21 cellular contexts compared by ENCODE assay signal in genomic region chr22:26565889-26566288, GRCh38. TPM values are rescaled to one million over a fixed set of nuclear protein-coding genes. Genes with fewer than 3 reads are reported as not detected.
"Had no signal": no experiment of that assay in that cellular context is flagged by ENCODE, and none has a peak within 500 bp of the region (broad histone marks: within the 10 kb centered on the region; RNA-seq: fewer than 3 reads in every experiment).

No MANE protein-coding gene starts in this region.

- ATAC-seq: activated CD4-positive, CD25-positive, alpha-beta regulatory T cell treated with anti-CD3 and anti-CD28 coated beads, Interleukin-2, amount 50 U/mL, for 24 hours; activated CD8-positive, alpha-beta memory T cell treated with anti-CD3 and anti-CD28 coated beads, Interleukin-2, amount 10 ng/mL, durations not matched to agents 7 days and 5 days; activated naive CD4-positive, alpha-beta T cell treated with anti-CD3 and anti-CD28 coated beads, Interleukin-2, amount 50 U/mL, for 72 hours; left lobe of liver; mucosa of descending colon had no signal

- H3K27ac Mint-ChIP-seq: activated CD8-positive, alpha-beta memory T cell treated with anti-CD3 and anti-CD28 coated beads, Interleukin-2, amount 10 ng/mL, durations not matched to agents 7 days and 5 days; activated T-cell treated with anti-CD3 and anti-CD28 coated beads, Interleukin-2, amount 50 U/mL, for 24 hours; nephron progenitor cell had no signal

- H3K9me3 Mint-ChIP-seq: activated naive CD4-positive, alpha-beta T cell treated with anti-CD3 and anti-CD28 coated beads, Interleukin-2, amount 50 U/mL, for 72 hours; activated T-cell treated with anti-CD3 and anti-CD28 coated beads, Interleukin-2, amount 50 U/mL, for 24 hours; nephron progenitor cell had no signal

- DNase-seq: activated CD8-positive, alpha-beta memory T cell treated with anti-CD3 and anti-CD28 coated beads, Interleukin-2, amount 10 ng/mL, durations not matched to agents 7 days and 5 days; activated effector memory CD4-positive, alpha-beta T cell treated with Interleukin-2 at 50 U/mL for 16 hours; activated T-cell treated with anti-CD3 and anti-CD28 coated beads, Interleukin-2, amount 50 U/mL, for 24 hours; anterior cingulate cortex; dermis blood vessel endothelial cell; glutamatergic neuron; mucosa of descending colon; nephron progenitor cell; stimulated activated CD4-positive, alpha-beta T cell treated with anti-CD3 and anti-CD28 coated beads, Interleukin-12 subunit alpha, Interleukin-12 subunit beta, amount 100 ng/mL, for 4 hours; stimulated activated CD4-positive, alpha-beta T cell treated with anti-CD3 and anti-CD28 coated beads, Interleukin-4, amount 100 ng/mL, for 1 hour; stimulated activated CD8-positive, alpha-beta memory T cell treated with anti-CD3 and anti-CD28 coated beads, Interleukin-4, amount 100 ng/mL, for 48 hours; stomach had no signal

- H3K36me3 Mint-ChIP-seq: activated naive CD4-positive, alpha-beta T cell treated with anti-CD3 and anti-CD28 coated beads, Interleukin-2, amount 50 U/mL, for 72 hours had no signal

- H3K4me3 Mint-ChIP-seq: activated CD8-positive, alpha-beta memory T cell treated with anti-CD3 and anti-CD28 coated beads, Interleukin-2, amount 10 ng/mL, durations not matched to agents 7 days and 5 days; activated T-cell treated with anti-CD3 and anti-CD28 coated beads, Interleukin-2, amount 50 U/mL, for 24 hours; nephron progenitor cell had no signal

- H3K27me3 Mint-ChIP-seq: activated CD8-positive, alpha-beta memory T cell treated with anti-CD3 and anti-CD28 coated beads, Interleukin-2, amount 10 ng/mL, durations not matched to agents 7 days and 5 days; activated T-cell treated with anti-CD3 and anti-CD28 coated beads, Interleukin-2, amount 50 U/mL, for 24 hours had no signal

RNA-seq across cellular contexts. Expression of gene CRYBB1, which starts 51.9 kb away (rescaled TPM):
- total RNA-seq: activated naive CD4-positive, alpha-beta T cell treated with anti-CD3 and anti-CD28 coated beads, Interleukin-2, amount 50 U/mL, for 72 hours; dermis blood vessel endothelial cell; esophagus mucosa; left lobe of liver; pulmonary artery endothelial cell; T-helper 2 cell treated with Interferon-gamma antibody and Interleukin-4, amounts not matched to agents 100 ng/mL and 5 ng/mL, for 36 hours had no signal

RNA-seq across cellular contexts. Expression of gene CRYBA4, which starts 55.9 kb away (rescaled TPM):
- total RNA-seq: activated naive CD4-positive, alpha-beta T cell treated with anti-CD3 and anti-CD28 coated beads, Interleukin-2, amount 50 U/mL, for 72 hours; cerebellum; dermis blood vessel endothelial cell; esophagus mucosa; left lobe of liver; mucosa of descending colon; omental fat pad; pulmonary artery endothelial cell; stomach; T-helper 2 cell treated with Interferon-gamma antibody and Interleukin-4, amounts not matched to agents 100 ng/mL and 5 ng/mL, for 36 hours; thoracic aorta had no signal
